20 cellular contexts compared by ENCODE assay signal in the genomic region with DNA sequence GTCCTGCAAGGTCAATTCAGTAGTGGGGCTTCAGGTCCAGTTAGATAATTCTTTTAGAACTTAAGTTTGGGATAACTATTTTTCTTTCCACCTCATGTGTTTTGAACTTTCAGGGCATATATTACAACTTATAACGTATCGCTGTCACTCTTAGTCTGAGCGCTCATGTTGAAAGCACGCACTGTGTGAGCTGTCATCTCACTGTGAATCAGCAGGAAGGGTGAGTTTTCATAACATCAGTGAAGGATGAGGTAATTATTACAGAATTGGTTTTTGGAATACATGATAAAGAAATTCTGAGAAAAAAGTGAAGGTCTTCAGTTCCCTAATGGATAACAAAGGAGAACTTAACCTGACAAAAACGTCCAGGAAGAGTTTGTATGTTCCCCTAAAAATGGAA. TPM values are rescaled to one million over a fixed set of nuclear protein-coding genes. Genes with fewer than 3 reads are reported as not detected.
DNase-seq lines count a peak whose midpoint lies in the region; ATAC-seq, FAIRE-seq and TF ChIP-seq lines count a peak whose summit lies in the region.
"Had no signal": no experiment of that assay in that cellular context is flagged by ENCODE, and none has a peak within 500 bp of the region (broad histone marks: within the 10 kb centered on the region; RNA-seq: fewer than 3 reads in every experiment).

No MANE protein-coding gene starts in this region.

- H3K9me1 ChIP-seq in K562 (ENCODE audit: control insufficient read depth, insufficient read depth, low read length): no peaks in the 10 kb centered on the region

- no peaks in the 10 kb centered on the region; a peak in 1 of 5 replicates for H3K27me3 ChIP-seq in K562 (ENCODE audit: control insufficient read depth in 2 of 2, insufficient read depth in 2 of 2, low read length in 2 of 2)
- H3K27me3 ChIP-seq: cardiac muscle cell, transverse colon had no signal

- no peak overlapping the region for H2AFZ ChIP-seq in K562 (ENCODE audit: low read depth, low read length)

- no peak for TF ChIP-seq CTCF in K562 (IDR thresholded peaks at IDR 0.05 in 2 of 3, conservative IDR thresholded peaks at IDR 0.05 in 1 of 3; ENCODE audit: insufficient read depth in 2 of 3, low read depth in 1 of 3, low read length in 3 of 3)
- TF ChIP-seq CTCF in lower leg skin (IDR thresholded peaks at IDR 0.05): no peak

- ATAC-seq in Right ventricle myocardium superior (ENCODE audit: poor library complexity) (peak; percentile 52), K562 (no peak), HG03175 (IDR thresholded peaks at IDR 0.05; ENCODE audit: unreplicated experiment) (no peak)

- H4K20me1 ChIP-seq in K562 (replicated peaks; ENCODE audit: control insufficient read depth, insufficient read depth, low read length): no peaks in the 10 kb centered on the region

- H3K79me2 ChIP-seq in K562 (ENCODE audit: control insufficient read depth, insufficient read depth, low read length): no peaks in the 10 kb centered on the region

- H3K4me3 ChIP-seq in K562 (no peak overlapping the region), lower leg skin (ENCODE audit: low read depth, poor library complexity, severe bottlenecking) (no peak overlapping the region)
- H3K4me3 ChIP-seq: cardiac muscle cell, transverse colon had no signal

- intact Hi-C loops in Right ventricle myocardium superior (cut with DNase I) (no loop called here), cardiac septum (cut with DNase I) (no loop called here), K562 (cut with micrococcal nuclease) (no loop called here), lower leg skin (cut with DNase I; ENCODE audit: low total_unique reads) (no loop called here)

- TF ChIP-seq POLR2A in K562 (conservative IDR thresholded peaks at IDR 0.05) (no peak), lower leg skin (IDR thresholded peaks at IDR 0.05) (no peak)

- WGBS in K562 (ENCODE audit: insufficient coverage, low coverage, missing lambda C conversion rate): 0% methylated on average over 5 of the region's 5 CpGs
- 84 to 85% methylated on average over 5 of the region's 5 CpGs for WGBS in lower leg skin, 2 donors

- DNase-seq in Right ventricle myocardium superior: no peak
- DNase-seq in cardiac septum (ENCODE audit: low spot score): no peak
- DNase-seq in K562 (ENCODE audit: extremely low read depth in 1 of 4, low spot score in 3 of 4): no peak
- peak; percentile 70 for DNase-seq in glomerular visceral epithelial cell (ENCODE audit: extremely low spot score)
- DNase-seq in lower leg skin (ENCODE audit: low spot score in 2 of 2): no peak
- DNase-seq in HTR-8/SVneo (ENCODE audit: insufficient read length, low spot score): no peak
- DNase-seq in effector CD8-positive, alpha-beta T cell (lab: John Stamatoyannopoulos, UW): no peak
- DNase-seq: 8988T; activated B cell treated with CpG ODN at 0.5 μM for 24 hours; activated gamma-delta T cell treated with Interleukin-2 at 50 U/mL for 16 hours; GDM1; glutamatergic neuron; Karpas-422; mesendoderm; NCI-H1417 treated with DMSO at 0.1 percent for 48 hours; retina; stimulated activated CD8-positive, alpha-beta memory T cell treated with anti-CD3 and anti-CD28 coated beads, Interleukin-4, amount 100 ng/mL, for 48 hours; transverse colon had no signal

- no peaks in the 10 kb centered on the region for H3K36me3 ChIP-seq in K562 (ENCODE audit: control insufficient read depth, insufficient read depth, low read length)
- H3K36me3 ChIP-seq: cardiac muscle cell, transverse colon had no signal

- CTCF ChIA-PET in K562 (lab: Yijun Ruan, JAX; ENCODE audit: low intra/inter-chr PET ratio): no interaction called here

- no peaks in the 10 kb centered on the region for H3K4me1 ChIP-seq in K562 (replicated peaks in 1 of 2; ENCODE audit: control insufficient read depth in 2 of 2, insufficient read depth in 2 of 2, low read length in 2 of 2)

- TF ChIP-seq EP300 in K562 (IDR thresholded peaks at IDR 0.05; ENCODE audit: low read length): no peak

- no peak overlapping the region for H3K9ac ChIP-seq in K562 (ENCODE audit: insufficient read depth in 1 of 2, low read depth in 2 of 2, low read length in 2 of 2)

- FAIRE-seq in K562 (lab: Jason Lieb, UNC) (no peak), HTR-8/SVneo (lab: Jason Lieb, UNC) (no peak)

- H3K4me2 ChIP-seq in K562 (ENCODE audit: insufficient read depth, low read length): no peak overlapping the region

- no peak for TF ChIP-seq RAD21 in K562 (CRISPR knock-in tag; conservative IDR thresholded peaks at IDR 0.05 in 1 of 2, IDR thresholded peaks at IDR 0.05 in 1 of 2)

- BruUV-seq in K562 (replicated peaks; lab: Mats Ljungman, UMichigan): no TSS peak

- in situ Hi-C loops in K562 (cut with MboI): no loop called here

- POLR2A ChIA-PET in K562 (lab: Yijun Ruan, JAX): no interaction called here

- H3K27ac ChIP-seq in K562 (ENCODE audit: extremely low read depth, low read depth, low read length): no peak overlapping the region
- H3K27ac ChIP-seq: cardiac muscle cell had no signal

- no peaks in the 10 kb centered on the region for H3K9me3 ChIP-seq in K562 (replicated peaks; ENCODE audit: control insufficient read depth, insufficient read depth, low read depth, low read length)
- H3K9me3 ChIP-seq: transverse colon had no signal

TF ChIP-seq in K562, 482 proteins besides CTCF, POLR2A, EP300 and RAD21 (continues in another document):
- TF ChIP-seq, protein P1, sequence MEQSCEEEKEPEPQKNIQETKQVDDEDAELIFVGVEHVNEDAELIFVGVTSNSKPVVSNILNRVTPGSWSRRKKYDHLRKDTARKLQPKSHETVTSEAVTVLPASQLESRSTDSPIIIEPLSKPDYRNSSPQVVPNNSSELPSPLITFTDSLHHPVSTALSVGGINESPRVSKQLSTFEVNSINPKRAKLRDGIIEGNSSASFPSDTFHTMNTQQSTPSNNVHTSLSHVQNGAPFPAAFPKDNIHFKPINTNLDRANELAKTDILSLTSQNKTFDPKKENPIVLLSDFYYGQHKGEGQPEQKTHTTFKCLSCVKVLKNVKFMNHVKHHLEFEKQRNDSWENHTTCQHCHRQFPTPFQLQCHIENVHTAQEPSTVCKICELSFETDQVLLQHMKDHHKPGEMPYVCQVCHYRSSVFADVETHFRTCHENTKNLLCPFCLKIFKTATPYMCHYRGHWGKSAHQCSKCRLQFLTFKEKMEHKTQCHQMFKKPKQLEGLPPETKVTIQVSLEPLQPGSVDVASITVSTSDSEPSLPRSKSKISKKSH (CRISPR knock-in tag; IDR thresholded peaks at IDR 0.05): no peak
- TF ChIP-seq CEBPG (CRISPR knock-in tag; IDR thresholded peaks at IDR 0.05) (no peak), CEBPG (tag; conservative IDR thresholded peaks at IDR 0.05 in 1 of 2, IDR thresholded peaks at IDR 0.05 in 1 of 2) (peak in 1 of 2 experiments; percentile 45; a peak in 2 of 4 replicates), ZNF253 (CRISPR knock-in tag; conservative IDR thresholded peaks at IDR 0.05) (no peak), MTF1 (CRISPR knock-in tag; IDR thresholded peaks at IDR 0.05; ENCODE audit: borderline replicate concordance) (no peak), SP2 (IDR thresholded peaks at IDR 0.05; ENCODE audit: extremely low read depth, low read depth, low read length, poor library complexity, severe bottlenecking) (no peak), NONO (IDR thresholded peaks at IDR 0.05; ENCODE audit: low read depth in 2 of 2, low read length in 1 of 2) (no peak)
- TF ChIP-seq, protein P2, sequence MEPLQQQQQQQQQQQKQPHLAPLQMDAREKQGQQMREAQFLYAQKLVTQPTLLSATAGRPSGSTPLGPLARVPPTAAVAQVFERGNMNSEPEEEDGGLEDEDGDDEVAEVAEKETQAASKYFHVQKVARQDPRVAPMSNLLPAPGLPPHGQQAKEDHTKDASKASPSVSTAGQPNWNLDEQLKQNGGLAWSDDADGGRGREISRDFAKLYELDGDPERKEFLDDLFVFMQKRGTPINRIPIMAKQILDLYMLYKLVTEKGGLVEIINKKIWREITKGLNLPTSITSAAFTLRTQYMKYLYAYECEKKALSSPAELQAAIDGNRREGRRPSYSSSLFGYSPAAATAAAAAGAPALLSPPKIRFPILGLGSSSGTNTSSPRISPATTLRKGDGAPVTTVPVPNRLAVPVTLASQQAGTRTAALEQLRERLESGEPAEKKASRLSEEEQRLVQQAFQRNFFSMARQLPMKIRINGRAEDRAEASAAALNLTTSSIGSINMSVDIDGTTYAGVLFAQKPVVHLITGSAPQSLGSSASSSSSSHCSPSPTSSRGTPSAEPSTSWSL (CRISPR knock-in tag; IDR thresholded peaks at IDR 0.05; ENCODE audit: borderline replicate concordance): no peak
- TF ChIP-seq, protein P3, sequence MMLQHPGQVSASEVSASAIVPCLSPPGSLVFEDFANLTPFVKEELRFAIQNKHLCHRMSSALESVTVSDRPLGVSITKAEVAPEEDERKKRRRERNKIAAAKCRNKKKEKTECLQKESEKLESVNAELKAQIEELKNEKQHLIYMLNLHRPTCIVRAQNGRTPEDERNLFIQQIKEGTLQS (IDR thresholded peaks at IDR 0.05): peak; percentile 37; the same call in 1 of the 2 replicates
- TF ChIP-seq, protein P3 (CRISPR knock-in tag; conservative IDR thresholded peaks at IDR 0.05): no peak

RNA-seq across cellular contexts. Expression of a gene that starts 45.1 kb away (rescaled TPM):
- 21.2 TPM for total RNA-seq in Right ventricle myocardium superior
- 22.0 TPM for total RNA-seq in cardiac septum
- 0.12 TPM in 1 of 2 replicates, not detected in the other for total RNA-seq in K562 (2011; cell fraction: chromatin; rRNA removed; ENCODE audit: low replicate concordance)
- total RNA-seq in K562 (2011; cell fraction: nucleolus; rRNA removed): 0.17 TPM in 1 of 2 replicates, not detected in the other
- total RNA-seq in K562 (2011; cell fraction: nucleoplasm; rRNA removed): 0.07 TPM in 1 of 2 replicates, not detected in the other
- 0.04 and 0.18 TPM in 2 replicates for total RNA-seq in K562 (2014; rRNA removed)
- 0.07 and 0.13 TPM in 2 replicates for total RNA-seq in K562 (2014; rRNA removed; fragmentation: Illumina TruSeq; extraction: Trizol)
- 0.08 and 0.11 TPM in 2 replicates for total RNA-seq in K562 (2015; rRNA removed; fragmentation: Illumina TruSeq; extraction: Trizol)
- total RNA-seq in K562 (2021): 0.11 and 0.20 TPM in 2 replicates
- not detected in 2 replicates for polyA plus RNA-seq in K562 (2011; rRNA removed)
- polyA plus RNA-seq in K562 (2011; cell fraction: cytosol; rRNA removed): not detected in 2 replicates
- not detected in 2 replicates for polyA plus RNA-seq in K562 (2011; cell fraction: nucleus; rRNA removed)
- 0.04 and 0.11 TPM in 2 replicates for polyA plus RNA-seq in K562 (2012)
- polyA plus RNA-seq in K562 (2014; fragmentation: Illumina TruSeq; extraction: Trizol): 0.04 and 0.06 TPM in 2 replicates
- polyA plus RNA-seq in K562 (2014; fragmentation: Nextera tagmentation; extraction: Ambion mirVana): under 1 TPM in 1 of 2 experiments, not detected in 1; 0.03 TPM
- 0.01 and 0.05 TPM in 2 replicates for polyA plus RNA-seq in K562 (2014; rRNA removed)
- 0.07 TPM in 1 of 2 replicates, not detected in the other for polyA minus RNA-seq in K562 (2011; rRNA and poly(A)+ RNA removed)
- polyA minus RNA-seq in K562 (2011; cell fraction: cytosol; rRNA and poly(A)+ RNA removed): not detected in 2 replicates
- polyA minus RNA-seq in K562 (2011; cell fraction: nucleus; rRNA and poly(A)+ RNA removed): not detected in 2 replicates
- under 1 TPM; 0.25 to 0.51 (median 0.47) TPM for total RNA-seq in lower leg skin
- total RNA-seq: activated B cell treated with CpG ODN at 0.5 μM for 24 hours had no signal

Comparison
In these comparisons a context has a peak if more than half of its experiments do, and no peak if none do; other contexts are left out.
1. RNA of a gene that starts 45.1 kb away (total RNA-seq): 22.0 TPM in cardiac septum (single experiment) and 21.2 TPM in Right ventricle myocardium superior (single experiment); 0.25 to 0.51 TPM in lower leg skin and 0.04 to 0.20 TPM in K562; every median in the first group is over 10 times any median in the second.